ENCODE assay signal across 1 cellular context in genomic region chr11:68138256-68138655, GRCh38.
TF ChIP-seq lines count a peak whose summit lies in the region.

No MANE protein-coding gene starts in this region.

TF ChIP-seq in SK-N-SH treated with all-trans-retinoic acid at 6 μM for 48 hours, 23 proteins besides CTCF, POLR2A, EP300 and RAD21 (continued from another document):
- TF ChIP-seq TSHZ2 (CRISPR knock-in tag; IDR thresholded peaks at IDR 0.05) (no peak), SNAI2 (CRISPR knock-in tag; IDR thresholded peaks at IDR 0.05) (no peak), GLIS3 (CRISPR knock-in tag; IDR thresholded peaks at IDR 0.05) (no peak), TOX (CRISPR knock-in tag; IDR thresholded peaks at IDR 0.05; ENCODE audit: borderline replicate concordance) (no peak), ZNF70 (CRISPR knock-in tag; IDR thresholded peaks at IDR 0.05) (no peak), RARB (CRISPR knock-in tag; IDR thresholded peaks at IDR 0.05) (no peak), ZFP30 (CRISPR knock-in tag; IDR thresholded peaks at IDR 0.05) (no peak), CSRNP3 (CRISPR knock-in tag; IDR thresholded peaks at IDR 0.05) (no peak)
